Comparison of ENCODE assay signal across 8 cellular contexts in the genomic region with DNA sequence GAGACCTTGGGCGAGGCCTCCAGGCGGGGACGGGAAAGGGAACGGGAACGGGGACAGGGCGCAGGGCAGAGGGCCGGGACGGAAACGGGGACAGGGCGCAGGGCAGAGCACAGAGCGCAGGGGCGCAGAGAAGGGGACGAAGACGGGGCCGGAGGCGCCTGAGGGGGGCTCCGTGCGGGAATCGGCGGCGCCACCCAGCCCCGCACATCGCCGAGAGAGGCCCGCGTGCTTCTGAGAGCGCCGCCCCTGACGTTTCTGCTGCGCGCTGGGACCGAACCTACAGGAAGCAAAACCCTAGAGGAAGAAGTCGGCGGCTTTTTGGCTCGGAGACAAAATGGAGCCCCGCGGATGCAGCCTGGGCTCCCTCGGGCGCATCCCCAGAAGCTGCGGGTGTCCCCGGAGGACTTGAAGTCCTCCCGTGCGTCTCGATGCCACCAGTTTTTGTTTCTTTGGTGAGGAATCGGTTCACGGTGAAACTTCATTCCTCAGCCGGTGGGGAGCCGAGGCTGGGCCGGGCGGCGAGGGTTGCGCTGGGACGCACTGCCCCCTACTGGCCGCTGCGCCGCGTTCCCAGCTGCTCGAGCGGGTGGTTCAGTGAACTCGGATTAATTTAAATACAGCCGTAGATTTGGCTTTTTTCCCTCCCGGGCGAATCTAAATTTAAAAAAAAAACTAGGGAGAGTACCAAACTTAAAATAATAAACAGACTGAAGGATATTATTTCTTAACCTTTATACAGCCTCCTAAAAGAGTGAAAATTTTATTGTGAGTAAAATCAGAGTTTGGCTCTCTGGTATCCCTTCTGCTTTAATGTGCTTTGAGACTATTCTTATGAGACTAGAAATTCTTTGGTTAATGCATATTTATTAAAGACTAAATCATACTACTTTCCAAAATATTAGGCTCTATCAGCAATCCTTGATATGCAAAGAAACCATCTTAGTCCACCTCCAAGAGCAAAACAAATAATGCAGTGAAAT.
DNase-seq lines count a peak whose midpoint lies in the region; ATAC-seq and TF ChIP-seq lines count a peak whose summit lies in the region.

No MANE protein-coding gene starts in this region.

- H3K4me3 ChIP-seq in left lung = peak overlapping the region; percentile 46 to 65

- H3K36me3 ChIP-seq in left lung = no peaks in the 10 kb centered on the region

- DNase-seq in NOMO-1 (lab: John Stamatoyannopoulos, UW; ENCODE audit: unreplicated experiment in 2 of 2) = peak; percentile 4 to 34
- no peak for DNase-seq in NOMO-1 treated with dmso at 0.1 percent for 144 hours (lab: John Stamatoyannopoulos, UW; ENCODE audit: unreplicated experiment)
- peak; percentile 33 for DNase-seq in NCI-H146 treated with DMSO at 0.1 percent for 48 hours (lab: John Stamatoyannopoulos, UW; ENCODE audit: unreplicated experiment)
- DNase-seq in activated CD4-positive, alpha-beta T cell treated with anti-CD3 and anti-CD28 coated beads, Interleukin-2, amount 10 ng/mL, durations not matched to agents 7 days and 5 days = peak; percentile 62
- peak; percentile 76 to 93 for DNase-seq in left lung
- peak; percentile 69 for DNase-seq in stimulated activated CD4-positive, alpha-beta T cell treated with anti-CD3 and anti-CD28 coated beads, Interleukin-1b, Interleukin-23, amount 100 ng/mL, for 48 hours

- peaks cover 0 to 10% of the 10 kb centered on the region in 2 donors for H3K27me3 ChIP-seq in left lung

- H3K27me3 Mint-ChIP-seq in activated CD4-positive, alpha-beta T cell treated with anti-CD3 and anti-CD28 coated beads, Interleukin-2, amount 10 ng/mL, durations not matched to agents 7 days and 5 days = peaks cover 9% of the 10 kb centered on the region
- peaks cover 33% of the 10 kb centered on the region for H3K27me3 Mint-ChIP-seq in dendritic cell treated with granulocyte-macrophage colony-stimulating factor and Interleukin-4, amounts not matched to agents 40 ng/mL and 50 ng/mL, for 4 days

- no peaks in the 10 kb centered on the region for H3K36me3 Mint-ChIP-seq in activated CD4-positive, alpha-beta T cell treated with anti-CD3 and anti-CD28 coated beads, Interleukin-2, amount 10 ng/mL, durations not matched to agents 7 days and 5 days (ENCODE audit: low read depth)
- no peaks in the 10 kb centered on the region for H3K36me3 Mint-ChIP-seq in dendritic cell treated with granulocyte-macrophage colony-stimulating factor and Interleukin-4, amounts not matched to agents 40 ng/mL and 50 ng/mL, for 4 days (ENCODE audit: low read depth)

- H3K9me3 ChIP-seq in left lung = no peaks in the 10 kb centered on the region

- TF ChIP-seq CTCF in left lung (IDR thresholded peaks at IDR 0.05) = peak; percentile 91 to 95

- ATAC-seq in HG02840 (IDR thresholded peaks at IDR 0.05; ENCODE audit: low FRiP score, unreplicated experiment) (peak; percentile 93), left lung (peak; percentile 99)

- peaks cover 6% of the 10 kb centered on the region for H3K4me1 Mint-ChIP-seq in activated CD4-positive, alpha-beta T cell treated with anti-CD3 and anti-CD28 coated beads, Interleukin-2, amount 10 ng/mL, durations not matched to agents 7 days and 5 days
- peaks cover 11% of the 10 kb centered on the region for H3K4me1 Mint-ChIP-seq in dendritic cell treated with granulocyte-macrophage colony-stimulating factor and Interleukin-4, amounts not matched to agents 40 ng/mL and 50 ng/mL, for 4 days (ENCODE audit: low read depth)

- H3K4me3 Mint-ChIP-seq in activated CD4-positive, alpha-beta T cell treated with anti-CD3 and anti-CD28 coated beads, Interleukin-2, amount 10 ng/mL, durations not matched to agents 7 days and 5 days = peak overlapping the region; percentile 70
- H3K4me3 Mint-ChIP-seq in dendritic cell treated with granulocyte-macrophage colony-stimulating factor and Interleukin-4, amounts not matched to agents 40 ng/mL and 50 ng/mL, for 4 days = peak overlapping the region; percentile 83

- peak overlapping the region; percentile 76 to 88 for H3K27ac ChIP-seq in left lung

- CTCF ChIA-PET in activated CD4-positive, alpha-beta T cell treated with anti-CD3 and anti-CD28 coated beads, Interleukin-2, amount 10 ng/mL, durations not matched to agents 7 days and 5 days (lab: Charles Lee) = interaction anchor here (0.7 to 1.0 kb wide), 2 partner anchors 9 to 1778 kb away, joined by 3 read pairs; no protein-coding TSS in a partner anchor

- POLR2A ChIA-PET in activated CD4-positive, alpha-beta T cell treated with anti-CD3 and anti-CD28 coated beads, Interleukin-2, amount 10 ng/mL, durations not matched to agents 7 days and 5 days (lab: Charles Lee) = no interaction called here

- H3K4me1 ChIP-seq in left lung = peaks cover 0 to 6% of the 10 kb centered on the region in 2 donors

- H3K27ac Mint-ChIP-seq in activated CD4-positive, alpha-beta T cell treated with anti-CD3 and anti-CD28 coated beads, Interleukin-2, amount 10 ng/mL, durations not matched to agents 7 days and 5 days = peak overlapping the region; percentile 57
- H3K27ac Mint-ChIP-seq in dendritic cell treated with granulocyte-macrophage colony-stimulating factor and Interleukin-4, amounts not matched to agents 40 ng/mL and 50 ng/mL, for 4 days = peak overlapping the region; percentile 82

- intact Hi-C loops in dendritic cell treated with granulocyte-macrophage colony-stimulating factor and Interleukin-4, amounts not matched to agents 40 ng/mL and 50 ng/mL, for 4 days (cut with micrococcal nuclease) = loop anchor here (5.0 kb wide), 1 partner anchor 381 kb away; a partner anchor contains a TSS
- intact Hi-C loops in left lung (cut with DNase I) = loop anchor here in 1 of 2 donors (10.0 kb wide), 1 partner anchor 383 kb away; a partner anchor contains a TSS

- H3K9me3 Mint-ChIP-seq in activated CD4-positive, alpha-beta T cell treated with anti-CD3 and anti-CD28 coated beads, Interleukin-2, amount 10 ng/mL, durations not matched to agents 7 days and 5 days = no peaks in the 10 kb centered on the region
- H3K9me3 Mint-ChIP-seq in dendritic cell treated with granulocyte-macrophage colony-stimulating factor and Interleukin-4, amounts not matched to agents 40 ng/mL and 50 ng/mL, for 4 days = no peaks in the 10 kb centered on the region
